ENCODE assay signal across 10 cellular contexts in the genomic region with DNA sequence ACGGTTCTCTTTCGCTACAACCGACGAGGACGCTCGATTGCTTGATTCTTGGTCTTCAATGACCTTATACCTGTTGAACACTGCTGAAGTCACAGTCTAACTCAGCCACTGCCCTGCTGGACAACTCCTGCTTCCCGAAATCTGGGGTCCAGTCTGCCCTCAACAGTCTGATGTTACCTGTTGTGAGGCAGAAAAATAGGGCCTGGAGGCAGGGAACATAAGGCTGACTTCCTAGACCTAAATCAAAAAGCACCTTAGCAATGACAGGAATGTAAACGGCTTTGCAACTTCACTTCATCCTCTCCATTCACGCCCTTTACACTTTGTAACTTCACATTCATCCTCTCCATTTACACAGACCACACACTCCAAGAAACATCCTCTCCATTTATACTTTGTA. TPM values are rescaled to one million over a fixed set of nuclear protein-coding genes. Genes with fewer than 3 reads are reported as not detected.
DNase-seq lines count a peak whose midpoint lies in the region; ATAC-seq, FAIRE-seq and TF ChIP-seq lines count a peak whose summit lies in the region.
"Had no signal": no experiment of that assay in that cellular context is flagged by ENCODE, and none has a peak within 500 bp of the region (broad histone marks: within the 10 kb centered on the region; RNA-seq: fewer than 3 reads in every experiment).

No MANE protein-coding gene starts in this region.

- no peak for FAIRE-seq in H54 (lab: Jason Lieb, UNC)
- FAIRE-seq: G401.6 had no signal

- no peaks in the 10 kb centered on the region for H3K9me3 ChIP-seq in ascending aorta
- H3K9me3 ChIP-seq in tibial nerve = no peaks in the 10 kb centered on the region

- H3K27ac ChIP-seq in ascending aorta (peak overlapping the region in 1 of 2 donors; percentile 57), tibial nerve (peak overlapping the region in 3 of 4 donors; percentile 68 to 94 (median 88))

- H3K4me1 Mint-ChIP-seq in activated T-cell treated with anti-CD3 and anti-CD28 coated beads, Interleukin-2, amount 50 U/mL, for 24 hours (ENCODE audit: low read depth) = peaks cover 41% of the 10 kb centered on the region

- ATAC-seq in left lobe of liver = peak; percentile 15

- no peak for TF ChIP-seq EP300 in tibial nerve (IDR thresholded peaks at IDR 0.05)

- TF ChIP-seq CTCF in ascending aorta (IDR thresholded peaks at IDR 0.05) (no peak), tibial nerve (IDR thresholded peaks at IDR 0.05) (no peak), GM13976 (IDR thresholded peaks at IDR 0.05; ENCODE audit: borderline replicate concordance, control extremely low read depth, extremely low read depth, insufficient read depth, missing control alignments) (no peak)

- H3K4me3 ChIP-seq in ascending aorta (peak overlapping the region; percentile 75 to 96), tibial nerve (peak overlapping the region; percentile 61 to 88 (median 74))

- H3K27ac Mint-ChIP-seq in activated T-cell treated with anti-CD3 and anti-CD28 coated beads, Interleukin-2, amount 50 U/mL, for 24 hours = peak overlapping the region; percentile 81

- no peak for DNase-seq in activated T-cell treated with anti-CD3 and anti-CD28 coated beads, Interleukin-2, amount 50 U/mL, for 24 hours
- DNase-seq in activated T-cell treated with anti-CD3 and anti-CD28 coated beads, Interleukin-2, amount 50 U/mL, for 1 hour = no peak
- no peak for DNase-seq in ascending aorta (ENCODE audit: low spot score in 2 of 2)
- DNase-seq in left lobe of liver (ENCODE audit: low spot score) = no peak
- DNase-seq in tibial nerve (ENCODE audit: low spot score in 2 of 2) = no peak
- DNase-seq in LoVo (ENCODE audit: low spot score) = no peak
- no peak for DNase-seq in H54 (ENCODE audit: insufficient read length, low spot score)
- DNase-seq in GM13976 (ENCODE audit: low spot score) = no peak

- H3K36me3 Mint-ChIP-seq in activated T-cell treated with anti-CD3 and anti-CD28 coated beads, Interleukin-2, amount 50 U/mL, for 24 hours (ENCODE audit: low read depth) = peaks cover 7% of the 10 kb centered on the region

- no peak for TF ChIP-seq POLR2A in tibial nerve (IDR thresholded peaks at IDR 0.05)
- TF ChIP-seq POLR2A in H54 (IDR thresholded peaks at IDR 0.05; ENCODE audit: low read depth, low read length) = no peak

- H3K27me3 ChIP-seq in ascending aorta = no peaks in the 10 kb centered on the region
- H3K27me3 ChIP-seq in tibial nerve = no peaks in the 10 kb centered on the region

- intact Hi-C loops in ascending aorta (cut with DNase I) = loop anchor here (1.0 to 2.0 kb wide), 6 partner anchors 28 to 308 kb away; partner anchors contain the start of genes FAM222A, MMAB and MVK

- H3K36me3 ChIP-seq in ascending aorta (no peaks in the 10 kb centered on the region), tibial nerve (no peaks in the 10 kb centered on the region)

- H3K4me1 ChIP-seq in ascending aorta = peaks cover 12 to 19% of the 10 kb centered on the region in 2 donors
- H3K4me1 ChIP-seq in tibial nerve = peaks cover 0 to 43% (median 28%) of the 10 kb centered on the region in 4 donors

- H3K9me3 Mint-ChIP-seq in activated T-cell treated with anti-CD3 and anti-CD28 coated beads, Interleukin-2, amount 50 U/mL, for 24 hours = no peaks in the 10 kb centered on the region

- WGBS in tibial nerve, 2 donors = 6 to 8% methylated on average over 9 of the region's 9 CpGs

- H3K4me3 Mint-ChIP-seq in activated T-cell treated with anti-CD3 and anti-CD28 coated beads, Interleukin-2, amount 50 U/mL, for 24 hours = peak overlapping the region; percentile 84

- in situ Hi-C loops in GM13976 (cut with MboI; ENCODE audit: low sequenced_read_pairs, unreplicated experiment) = no loop called here

- no peaks in the 10 kb centered on the region for H3K27me3 Mint-ChIP-seq in activated T-cell treated with anti-CD3 and anti-CD28 coated beads, Interleukin-2, amount 50 U/mL, for 24 hours

RNA-seq across cellular contexts. Expression of gene GLTP, which starts 0.6 kb away (rescaled TPM):
- 105 TPM for total RNA-seq in ascending aorta
- 8.8 TPM for total RNA-seq in left lobe of liver
- 10 to 100 TPM; 42.0 to 71.7 (median 49.7) TPM for total RNA-seq in tibial nerve

RNA-seq across cellular contexts. Expression of gene TCHP, which starts 19.1 kb away (rescaled TPM):
- total RNA-seq in ascending aorta (4.2 TPM), left lobe of liver (7.7 TPM), tibial nerve (10 to 100 TPM; 11.4 to 39.6 (median 21.1) TPM)

RNA-seq across cellular contexts. Expression of gene TRPV4, which starts 47.7 kb away (rescaled TPM):
- total RNA-seq in ascending aorta (not detected), left lobe of liver (6.7 TPM), tibial nerve (1 to 10 TPM in 2 of 4 donors, under 1 TPM in 2; 0.42 to 3.0 (median 1.4) TPM)
- total RNA-seq: T-helper 2 cell treated with Interferon-gamma antibody and Interleukin-4, amounts not matched to agents 100 ng/mL and 5 ng/mL, for 36 hours had no signal
